ENCODE assay signal across 17 cellular contexts in genomic region chr20:20014659-20015058, GRCh38. TPM values are rescaled to one million over a fixed set of nuclear protein-coding genes. Genes with fewer than 3 reads are reported as not detected.
DNase-seq lines count a peak whose midpoint lies in the region; ATAC-seq and TF ChIP-seq lines count a peak whose summit lies in the region.
"Had no signal": no experiment of that assay in that cellular context is flagged by ENCODE, and none has a peak within 500 bp of the region (broad histone marks: within the 10 kb centered on the region; RNA-seq: fewer than 3 reads in every experiment).

No MANE protein-coding gene starts in this region.

- no peak for TF ChIP-seq POLR2A in breast epithelium (IDR thresholded peaks at IDR 0.05)

- H3K27ac ChIP-seq in breast epithelium = no peak overlapping the region
- no peak overlapping the region for H3K27ac ChIP-seq in lower lobe of right lung

- H3K4me1 Mint-ChIP-seq in MCF 10A (ENCODE audit: insufficient read depth, unreplicated experiment) (peaks cover 25% of the 10 kb centered on the region), CD14-positive monocyte (peaks cover 45% of the 10 kb centered on the region)

- peak; percentile 7 to 44 for ATAC-seq in lower lobe of right lung
- ATAC-seq: natural killer cell had no signal

- POLR2A ChIA-PET in MCF 10A (lab: Yijun Ruan, JAX) = interaction anchor here (0.6 to 6.3 kb wide), 4 partner anchors 8 to 155 kb away, joined by 3 to 79 read pairs (median 4); no protein-coding TSS in a partner anchor

- no peak overlapping the region for H3K4me3 Mint-ChIP-seq in MCF 10A (ENCODE audit: unreplicated experiment)
- no peak overlapping the region for H3K4me3 Mint-ChIP-seq in CD14-positive monocyte

- no peaks in the 10 kb centered on the region for H3K9me3 ChIP-seq in breast epithelium
- H3K9me3 ChIP-seq in lower lobe of right lung = no peaks in the 10 kb centered on the region

- H3K4me3 ChIP-seq in breast epithelium (no peak overlapping the region), lower lobe of right lung (no peak overlapping the region)

- peaks cover 0 to 14% of the 10 kb centered on the region in 2 donors for H3K4me1 ChIP-seq in breast epithelium
- H3K4me1 ChIP-seq in lower lobe of right lung = peaks cover 51% of the 10 kb centered on the region

- H3K36me3 ChIP-seq in breast epithelium (no peaks in the 10 kb centered on the region), lower lobe of right lung (no peaks in the 10 kb centered on the region)

- no peaks in the 10 kb centered on the region for H3K27me3 ChIP-seq in breast epithelium
- no peaks in the 10 kb centered on the region for H3K27me3 ChIP-seq in lower lobe of right lung (ENCODE audit: low read depth)

- no TSS peak for BruUV-seq in MCF 10A (replicated peaks; lab: Mats Ljungman, UMichigan)

- H3K27ac Mint-ChIP-seq in MCF 10A (ENCODE audit: low read depth, unreplicated experiment) = no peak overlapping the region
- peak overlapping the region in 1 of 7 donors; percentile 46 for H3K27ac Mint-ChIP-seq in CD14-positive monocyte
- H3K27ac Mint-ChIP-seq: activated T-helper 2 cell treated with anti-CD3 and anti-CD28 coated beads, Interferon-gamma antibody, Interleukin-2, Interleukin-4, amounts not matched to agents 10 μg/mL and 5 μg/mL and 100 μg/mL, durations not matched to agents 14 hours and 24 hours and 36 hours; natural killer cell had no signal

- H3K36me3 Mint-ChIP-seq in MCF 10A (ENCODE audit: insufficient read depth, unreplicated experiment) = no peaks in the 10 kb centered on the region
- peaks cover 0 to 6% of the 10 kb centered on the region in 2 donors for H3K36me3 Mint-ChIP-seq in CD14-positive monocyte
- H3K36me3 Mint-ChIP-seq: natural killer cell had no signal

- in situ Hi-C loops in GM13977 (cut with MboI; ENCODE audit: low pct_unique_long_range_greater_than_20kb, low sequenced_read_pairs, unreplicated experiment) = no loop called here

- no peaks in the 10 kb centered on the region for H3K9me3 Mint-ChIP-seq in MCF 10A (ENCODE audit: unreplicated experiment)
- peaks cover 0 to 2% (median 0%) of the 10 kb centered on the region in 7 donors for H3K9me3 Mint-ChIP-seq in CD14-positive monocyte
- H3K9me3 Mint-ChIP-seq: activated T-helper 2 cell treated with anti-CD3 and anti-CD28 coated beads, Interferon-gamma antibody, Interleukin-2, Interleukin-4, amounts not matched to agents 10 μg/mL and 5 μg/mL and 100 μg/mL, durations not matched to agents 14 hours and 24 hours and 36 hours; natural killer cell had no signal

- H3K27me3 Mint-ChIP-seq in MCF 10A (ENCODE audit: insufficient read depth, unreplicated experiment) (no peaks in the 10 kb centered on the region), CD14-positive monocyte (ENCODE audit: low read depth in 3 of 3) (peaks cover 0 to 4% (median 0%) of the 10 kb centered on the region in 3 donors)

- TF ChIP-seq CTCF in MCF 10A (IDR thresholded peaks at IDR 0.05; ENCODE audit: unreplicated experiment) = no peak
- TF ChIP-seq CTCF in breast epithelium (IDR thresholded peaks at IDR 0.05) = no peak
- no peak for TF ChIP-seq CTCF in lower lobe of right lung (IDR thresholded peaks at IDR 0.05)
- TF ChIP-seq CTCF in GM13977 (IDR thresholded peaks at IDR 0.05; ENCODE audit: extremely low read depth, insufficient read depth, missing control alignments) = no peak
- no peak for TF ChIP-seq CTCF in CD14-positive monocyte (IDR thresholded peaks at IDR 0.05)

- intact Hi-C loops in MCF 10A (cut with micrococcal nuclease) = loop anchor here (5.0 kb wide), 2 partner anchors 223 to 327 kb away; no protein-coding TSS in a partner anchor
- intact Hi-C loops in breast epithelium (cut with DNase I; ENCODE audit: low total_unique reads) = no loop called here
- intact Hi-C loops in lower lobe of right lung (cut with DNase I) = no loop called here
- intact Hi-C loops in CD14-positive monocyte (cut with micrococcal nuclease) = no loop called here

- DNase-seq in DMS153 (lab: John Stamatoyannopoulos, UW) = peak; percentile 13
- DNase-seq in DMS153 treated with DMSO at 0.1 percent for 48 hours (lab: John Stamatoyannopoulos, UW; ENCODE audit: unreplicated experiment) = no peak
- DNase-seq in MCF 10A (ENCODE audit: unreplicated experiment) = peak; percentile 27
- DNase-seq in breast epithelium (ENCODE audit: low spot score in 2 of 2) = no peak
- peak; percentile 79 for DNase-seq in NCI-H69 (lab: John Stamatoyannopoulos, UW)
- DNase-seq in lower lobe of right lung = no peak
- DNase-seq in GM13977 (ENCODE audit: low spot score) = no peak
- no peak for DNase-seq in CD14-positive monocyte (ENCODE audit: low spot score)
- DNase-seq: 8988T; activated CD4-positive, alpha-beta T cell treated with anti-CD3 and anti-CD28 coated beads, Interleukin-2, amount 50 U/mL, for 1 hour; GDM1; IMR-90; natural killer cell; NCI-H2107; OCI-M1 had no signal

- CTCF ChIA-PET in MCF 10A (lab: Yijun Ruan, JAX) = interaction anchor here (0.6 to 1.2 kb wide), 2 partner anchors 69 to 219 kb away, joined by 3 to 4 read pairs; no protein-coding TSS in a partner anchor

RNA-seq across cellular contexts. Expression of gene NAA20, which starts 2.5 kb away (rescaled TPM):
- total RNA-seq in MCF 10A (2022) = 109 and 126 TPM in 2 replicates
- 10 to 100 TPM; 32.6 to 47.2 (median 44.5) TPM for total RNA-seq in breast epithelium
- total RNA-seq in lower lobe of right lung = 69.8 TPM
- polyA plus RNA-seq in CD14-positive monocyte = 100 to 1,000 TPM in 1 of 2 donors, 10 to 100 TPM in 1; 94.0 to 103 TPM

RNA-seq across cellular contexts. Expression of gene CRNKL1, which starts 37.6 kb away (rescaled TPM):
- total RNA-seq in MCF 10A (2022) (19.4 and 20.1 TPM in 2 replicates), breast epithelium (10 to 100 TPM; 18.9 to 41.6 (median 24.6) TPM), lower lobe of right lung (20.4 TPM)
- 1 to 10 TPM; 5.9 to 7.4 TPM for polyA plus RNA-seq in CD14-positive monocyte

RNA-seq across cellular contexts. Expression of gene CFAP61, which starts 37.7 kb away (rescaled TPM):
- 1.4 and 1.5 TPM in 2 replicates for total RNA-seq in MCF 10A (2022)
- total RNA-seq in breast epithelium = 1 to 10 TPM in 1 of 3 donors, under 1 TPM in 2; 0.33 to 2.4 (median 0.59) TPM
- 8.6 TPM for total RNA-seq in lower lobe of right lung
- polyA plus RNA-seq in CD14-positive monocyte = not detected
- total RNA-seq: activated T-helper 2 cell treated with anti-CD3 and anti-CD28 coated beads, Interferon-gamma antibody, Interleukin-2, Interleukin-4, amounts not matched to agents 10 μg/mL and 5 μg/mL and 100 μg/mL, durations not matched to agents 14 hours and 24 hours and 36 hours; IMR-90; lung microvascular endothelial cell had no signal

Comparison
In these comparisons a context has a peak if more than half of its experiments do, and no peak if none do; other contexts are left out.
1. DNase-seq: peak in DMS153 (single experiment), MCF 10A (single experiment) and NCI-H69 (single experiment); none in DMS153 treated with DMSO at 0.1 percent for 48 hours (single experiment), breast epithelium (0 of 2), lower lobe of right lung (single experiment), GM13977 (single experiment) and CD14-positive monocyte (single experiment).